11 cellular contexts compared by ENCODE assay signal in the genomic region with DNA sequence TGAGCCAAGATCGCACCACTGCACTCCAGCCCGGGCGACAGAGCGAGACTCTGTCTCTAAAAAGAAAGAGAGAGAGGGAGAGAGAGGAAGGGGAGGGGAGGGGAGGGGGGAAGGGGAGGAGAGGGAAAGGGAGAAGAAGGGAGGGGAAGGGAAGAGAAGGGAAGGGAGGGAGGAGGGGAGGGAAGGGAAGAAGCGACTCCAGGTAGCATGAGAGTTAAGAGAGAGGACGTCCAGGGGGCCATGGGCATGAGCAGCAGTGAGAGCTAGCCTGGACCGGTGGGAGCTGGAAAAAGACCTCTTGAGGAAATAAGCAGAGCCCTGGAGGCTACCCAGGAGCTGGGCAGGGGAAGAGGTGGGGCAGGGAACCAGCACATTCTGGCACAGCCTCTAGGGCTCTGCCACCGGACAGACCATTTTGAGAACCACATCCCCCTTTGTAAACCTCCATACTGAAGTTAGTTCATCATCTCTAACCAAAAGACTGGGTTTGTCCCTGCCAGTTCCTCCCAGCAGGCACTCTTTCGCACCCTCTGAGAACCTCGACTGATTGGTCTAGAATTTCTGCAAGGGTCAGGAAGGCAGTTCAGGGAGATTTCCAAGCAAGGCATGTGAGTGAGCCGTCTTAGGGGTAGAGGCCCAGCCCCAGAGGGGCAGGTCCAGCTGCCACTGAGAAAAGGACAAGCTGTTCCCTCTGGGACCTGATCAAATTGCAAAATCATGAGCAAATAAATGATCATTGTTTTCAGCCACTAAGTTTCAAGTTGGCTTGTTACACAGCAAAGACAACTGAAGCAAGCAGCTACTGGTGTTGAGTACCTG. TPM values are rescaled to one million over a fixed set of nuclear protein-coding genes. Genes with fewer than 3 reads are reported as not detected.
DNase-seq lines count a peak whose midpoint lies in the region; ATAC-seq and TF ChIP-seq lines count a peak whose summit lies in the region.
"Had no signal": no experiment of that assay in that cellular context is flagged by ENCODE, and none has a peak within 500 bp of the region (broad histone marks: within the 10 kb centered on the region; RNA-seq: fewer than 3 reads in every experiment).

No MANE protein-coding gene starts in this region.

- H3K27ac Mint-ChIP-seq in dendritic cell treated with granulocyte-macrophage colony-stimulating factor and Interleukin-4, amounts not matched to agents 40 ng/mL and 50 ng/mL, for 4 days: peak overlapping the region; percentile 93
- H3K27ac Mint-ChIP-seq in progenitor cell of endocrine pancreas: no peak overlapping the region

- H3K4me3 ChIP-seq in mesendoderm (ENCODE audit: low read length): no peak overlapping the region
- H3K4me3 ChIP-seq in thoracic aorta: no peak overlapping the region

- H3K9me3 Mint-ChIP-seq in dendritic cell treated with granulocyte-macrophage colony-stimulating factor and Interleukin-4, amounts not matched to agents 40 ng/mL and 50 ng/mL, for 4 days: no peaks in the 10 kb centered on the region
- no peaks in the 10 kb centered on the region for H3K9me3 Mint-ChIP-seq in progenitor cell of endocrine pancreas (ENCODE audit: low read depth)

- no peak overlapping the region for H3K4me2 ChIP-seq in mesendoderm (ENCODE audit: low read length)

- H3K4ac ChIP-seq in mesendoderm (ENCODE audit: low read depth, low read length): no peak overlapping the region

- DNase-seq in NCI-H2029 treated with DMSO at 0.1 percent for 48 hours (lab: John Stamatoyannopoulos, UW) (peak; percentile 48), mesendoderm (peak; percentile 57), thoracic aorta (ENCODE audit: low spot score) (no peak), iPS-NIHi11 (ENCODE audit: low spot score) (no peak), progenitor cell of endocrine pancreas (ENCODE audit: low spot score, unreplicated experiment) (no peak)
- DNase-seq: activated CD4-positive, alpha-beta T cell treated with anti-CD3 and anti-CD28 coated beads for 1 hour; glutamatergic neuron; stimulated activated CD8-positive, alpha-beta memory T cell treated with anti-CD3 and anti-CD28 coated beads, Interleukin-4, amount 100 ng/mL, for 48 hours had no signal

- H3K36me3 Mint-ChIP-seq in dendritic cell treated with granulocyte-macrophage colony-stimulating factor and Interleukin-4, amounts not matched to agents 40 ng/mL and 50 ng/mL, for 4 days (ENCODE audit: low read depth): no peaks in the 10 kb centered on the region
- H3K36me3 Mint-ChIP-seq in progenitor cell of endocrine pancreas (ENCODE audit: insufficient read depth): no peaks in the 10 kb centered on the region

- no peak overlapping the region for H2AK5ac ChIP-seq in mesendoderm (ENCODE audit: low read length)

- H3K27me3 Mint-ChIP-seq in dendritic cell treated with granulocyte-macrophage colony-stimulating factor and Interleukin-4, amounts not matched to agents 40 ng/mL and 50 ng/mL, for 4 days: no peaks in the 10 kb centered on the region
- peaks cover 2% of the 10 kb centered on the region for H3K27me3 Mint-ChIP-seq in progenitor cell of endocrine pancreas

- peak overlapping the region; percentile 67 for H2BK5ac ChIP-seq in mesendoderm (ENCODE audit: low read length)

- no peaks in the 10 kb centered on the region for H3K9me3 ChIP-seq in thoracic aorta

- no peaks in the 10 kb centered on the region for H3K79me2 ChIP-seq in mesendoderm (ENCODE audit: control insufficient read depth, insufficient read depth, low read length)

- intact Hi-C loops in dendritic cell treated with granulocyte-macrophage colony-stimulating factor and Interleukin-4, amounts not matched to agents 40 ng/mL and 50 ng/mL, for 4 days (cut with micrococcal nuclease): no loop called here

- peak overlapping the region; percentile 70 for H3K27ac ChIP-seq in mesendoderm (ENCODE audit: low read depth, low read length)
- peak overlapping the region; percentile 27 to 49 for H3K27ac ChIP-seq in thoracic aorta

- no peaks in the 10 kb centered on the region for H3K36me3 ChIP-seq in mesendoderm (ENCODE audit: control insufficient read depth, insufficient read depth, low read length)
- H3K36me3 ChIP-seq in thoracic aorta: no peaks in the 10 kb centered on the region

- WGBS in mesendoderm (ENCODE audit: extremely low coverage, insufficient coverage, low lambda C conversion rate): no CpG with 5 or more reads among the region's 11 CpGs

- peak overlapping the region; percentile 42 for H4K8ac ChIP-seq in mesendoderm (ENCODE audit: low read depth, low read length)

- H3K4me1 ChIP-seq in mesendoderm (ENCODE audit: control insufficient read depth, low read depth, low read length): peaks cover 17% of the 10 kb centered on the region
- peaks cover 10 to 14% of the 10 kb centered on the region in 2 donors for H3K4me1 ChIP-seq in thoracic aorta (ENCODE audit: control insufficient read depth in 1 of 2, low read depth in 2 of 2)

- H3K27me3 ChIP-seq in mesendoderm (ENCODE audit: insufficient read depth, low read length, poor library complexity) (no peaks in the 10 kb centered on the region), thoracic aorta (replicated peaks; ENCODE audit: insufficient read depth) (no peaks in the 10 kb centered on the region)

- peak overlapping the region; percentile 85 for H3K56ac ChIP-seq in mesendoderm (ENCODE audit: low read length)

- H3K79me1 ChIP-seq in mesendoderm (ENCODE audit: low read length): no peaks in the 10 kb centered on the region

- H4K5ac ChIP-seq in mesendoderm (ENCODE audit: low read length): no peak overlapping the region

- H3K4me1 Mint-ChIP-seq in dendritic cell treated with granulocyte-macrophage colony-stimulating factor and Interleukin-4, amounts not matched to agents 40 ng/mL and 50 ng/mL, for 4 days (ENCODE audit: low read depth): peaks cover 39% of the 10 kb centered on the region
- H3K4me1 Mint-ChIP-seq in progenitor cell of endocrine pancreas (ENCODE audit: low read depth): peaks cover 5% of the 10 kb centered on the region

- no peak overlapping the region for H2BK15ac ChIP-seq in mesendoderm (replicated peaks; ENCODE audit: low read depth)

- peak overlapping the region; percentile 49 for H3K9ac ChIP-seq in mesendoderm (ENCODE audit: low read length)

- no peak overlapping the region for H3K23ac ChIP-seq in mesendoderm (ENCODE audit: low read length)

- ATAC-seq in thoracic aorta (ENCODE audit: insufficient number of reproducible peaks, low FRiP score, low read depth): peak; percentile 33
- no peak for ATAC-seq in esophagus mucosa
- ATAC-seq: Panc1 had no signal

- H2BK120ac ChIP-seq in mesendoderm (ENCODE audit: low read depth, low read length): peak overlapping the region; percentile 17

- H3K4me3 Mint-ChIP-seq in dendritic cell treated with granulocyte-macrophage colony-stimulating factor and Interleukin-4, amounts not matched to agents 40 ng/mL and 50 ng/mL, for 4 days: peak overlapping the region; percentile 14
- H3K4me3 Mint-ChIP-seq in progenitor cell of endocrine pancreas (ENCODE audit: low read depth): no peak overlapping the region

- TF ChIP-seq CTCF in thoracic aorta (IDR thresholded peaks at IDR 0.05) (no peak), progenitor cell of endocrine pancreas (IDR thresholded peaks at IDR 0.05; ENCODE audit: unreplicated experiment) (no peak)

- peak overlapping the region; percentile 21 for H3K18ac ChIP-seq in mesendoderm (ENCODE audit: low read length)

RNA-seq across cellular contexts. Expression of gene NAIF1, which starts 11.7 kb away (rescaled TPM):
- polyA plus RNA-seq in mesendoderm (2013, experiment 1 of 2): 5.7 TPM
- 4.9 TPM for polyA plus RNA-seq in mesendoderm (2013, experiment 2 of 2)
- total RNA-seq in thoracic aorta (10 to 100 TPM; 11.8 to 21.0 TPM), esophagus mucosa (7.1 TPM), progenitor cell of endocrine pancreas (9.6 and 10.8 TPM in 2 replicates)

RNA-seq across cellular contexts. Expression of gene SLC25A25, which starts 12.6 kb away (rescaled TPM):
- 11.9 TPM for polyA plus RNA-seq in mesendoderm (2013, experiment 1 of 2)
- 12.3 TPM for polyA plus RNA-seq in mesendoderm (2013, experiment 2 of 2)
- total RNA-seq in thoracic aorta (10 to 100 TPM; 30.1 to 33.9 TPM), esophagus mucosa (15.2 TPM), progenitor cell of endocrine pancreas (9.7 and 10.0 TPM in 2 replicates)

Comparison
In these comparisons a context has a peak if more than half of its experiments do, and no peak if none do; other contexts are left out.
1. DNase-seq: peak in NCI-H2029 treated with DMSO at 0.1 percent for 48 hours (single experiment) and mesendoderm (single experiment); none in thoracic aorta (single experiment), iPS-NIHi11 (single experiment) and progenitor cell of endocrine pancreas (single experiment).